In the genomic region with DNA sequence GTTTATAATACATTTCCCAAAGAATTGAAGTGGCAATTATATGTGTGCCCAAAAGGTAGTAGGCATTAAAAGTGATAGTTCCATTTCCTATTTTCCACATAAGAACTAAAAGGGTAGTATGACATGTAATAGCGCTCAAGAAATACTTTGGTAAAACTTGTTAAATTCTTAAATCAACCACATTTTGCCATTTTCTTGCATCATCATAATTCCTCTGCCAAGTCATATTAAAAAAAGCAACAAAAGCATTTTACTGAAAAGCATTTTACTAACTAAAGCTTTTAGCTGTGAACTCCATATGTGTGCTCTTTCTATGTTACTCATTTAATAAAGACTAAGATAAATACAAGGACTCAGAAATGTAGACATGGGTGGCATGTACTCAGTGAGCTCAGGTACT, we compare ENCODE assay signal across 26 cellular contexts.
DNase-seq lines count a peak whose midpoint lies in the region; ATAC-seq and TF ChIP-seq lines count a peak whose summit lies in the region.
"Had no signal": no experiment of that assay in that cellular context is flagged by ENCODE, and none has a peak within 500 bp of the region (broad histone marks: within the 10 kb centered on the region; RNA-seq: fewer than 3 reads in every experiment).

No MANE protein-coding gene starts in this region.

- H3K4me3 Mint-ChIP-seq in endothelial cell (ENCODE audit: unreplicated experiment) (no peak overlapping the region), naive B cell (no peak overlapping the region)
- H3K4me3 Mint-ChIP-seq: activated CD8-positive, alpha-beta T cell treated with anti-CD3 and anti-CD28 coated beads for 36 hours; CD4-positive, CD25-positive, alpha-beta regulatory T cell had no signal

- POLR2A ChIA-PET in IMR-90 (lab: Charles Lee; ENCODE audit: unreplicated experiment): no interaction called here

- H3K4me2 ChIP-seq in IMR-90 (ENCODE audit: low read depth, low read length): no peak overlapping the region
- H3K4me2 ChIP-seq: hepatocyte had no signal

- H2AFZ ChIP-seq in IMR-90 (replicated peaks; ENCODE audit: low read length, poor library complexity): no peak overlapping the region
- H2AFZ ChIP-seq: hepatocyte had no signal

- H3K9me3 ChIP-seq in IMR-90 (ENCODE audit: control insufficient read depth, insufficient read depth, low read length) (no peaks in the 10 kb centered on the region), upper lobe of right lung (no peaks in the 10 kb centered on the region)
- H3K9me3 ChIP-seq: gastroesophageal sphincter, neutrophil, testis had no signal

- WGBS in IMR-90 (ENCODE audit: extremely low coverage in 2 of 2, insufficient read length in 1 of 2), 2 experiments: no CpG with 5 or more reads among the region's 1 CpG

- no peak overlapping the region for H2BK15ac ChIP-seq in IMR-90 (ENCODE audit: low read depth, low read length)

- H3K27ac Mint-ChIP-seq in endothelial cell (ENCODE audit: unreplicated experiment): peak overlapping the region; percentile 78
- H3K27ac Mint-ChIP-seq in naive B cell: peak overlapping the region in 4 of 6 donors; percentile 38 to 85 (median 76)
- H3K27ac Mint-ChIP-seq: activated CD8-positive, alpha-beta T cell treated with anti-CD3 and anti-CD28 coated beads for 36 hours had no signal

- H4K91ac ChIP-seq in IMR-90 (ENCODE audit: insufficient read depth, low read depth, low read length): no peak overlapping the region

- no peak overlapping the region for H2AK5ac ChIP-seq in IMR-90 (ENCODE audit: low read depth, low read length)

- no peak overlapping the region for H4K5ac ChIP-seq in IMR-90 (ENCODE audit: low read depth, low read length)

- TF ChIP-seq CTCF in IMR-90 (conservative IDR thresholded peaks at IDR 0.05; ENCODE audit: low read depth, low read length) (no peak), endothelial cell (IDR thresholded peaks at IDR 0.05; ENCODE audit: unreplicated experiment) (no peak), upper lobe of right lung (IDR thresholded peaks at IDR 0.05) (no peak)

- H3K18ac ChIP-seq in IMR-90 (ENCODE audit: low read depth, low read length): no peak overlapping the region

- H3K9ac ChIP-seq in IMR-90 (ENCODE audit: low read depth, low read length): no peak overlapping the region

- 0 out of 2 replicates have a peak, but pooled peaks cover 3% of the 10 kb centered on the region for H3K9me1 ChIP-seq in IMR-90 (ENCODE audit: insufficient read depth, low read length)

- ATAC-seq in IMR-90 (ENCODE audit: low read depth) (no peak), naive B cell (ENCODE audit: low read depth in 2 of 2) (no peak), upper lobe of right lung (no peak)
- ATAC-seq: activated CD8-positive, alpha-beta T cell treated with anti-CD3 and anti-CD28 coated beads for 36 hours; gastroesophageal sphincter; Panc1; sciatic nerve had no signal

- no peak overlapping the region for H3K4ac ChIP-seq in IMR-90 (ENCODE audit: low read depth, low read length)

- in situ Hi-C loops in IMR-90 (cut with MboI; ENCODE audit: low sequenced_read_pairs): no loop called here

- H3K4me1 Mint-ChIP-seq in endothelial cell (ENCODE audit: unreplicated experiment) (peaks cover 19% of the 10 kb centered on the region), naive B cell (peaks cover 11 to 13% (median 12%) of the 10 kb centered on the region in 3 donors)

- no peak overlapping the region for H3K14ac ChIP-seq in IMR-90 (replicated peaks; ENCODE audit: low read depth, low read length)

- no peak overlapping the region for H3K4me3 ChIP-seq in IMR-90 (ENCODE audit: insufficient read depth, low read depth, low read length)
- no peak overlapping the region for H3K4me3 ChIP-seq in upper lobe of right lung
- H3K4me3 ChIP-seq: gastroesophageal sphincter, hepatocyte, testis had no signal

- H3K36me3 Mint-ChIP-seq in endothelial cell (ENCODE audit: low read depth, unreplicated experiment) (peaks cover 25% of the 10 kb centered on the region), naive B cell (peaks cover 20 to 24% of the 10 kb centered on the region in 2 donors)

- peaks cover 13 to 15% of the 10 kb centered on the region in 2 experiments; a peak in 3 of 4 replicates for H3K79me1 ChIP-seq in IMR-90 (ENCODE audit: low read depth in 1 of 2, low read length in 2 of 2)

- intact Hi-C loops in IMR-90 (cut with micrococcal nuclease): no loop called here
- intact Hi-C loops in upper lobe of right lung (cut with DNase I): no loop called here

- H3K27me3 Mint-ChIP-seq in endothelial cell (ENCODE audit: unreplicated experiment): no peaks in the 10 kb centered on the region
- H3K27me3 Mint-ChIP-seq in naive B cell: no peaks in the 10 kb centered on the region
- H3K27me3 Mint-ChIP-seq: activated CD8-positive, alpha-beta T cell treated with anti-CD3 and anti-CD28 coated beads for 36 hours; CD4-positive, CD25-positive, alpha-beta regulatory T cell had no signal

- no peak overlapping the region for H2BK20ac ChIP-seq in IMR-90 (ENCODE audit: low read depth, low read length)

- DNase-seq in AG20443 (ENCODE audit: low spot score) (peak; percentile 17), IMR-90 (no peak), endothelial cell (ENCODE audit: low spot score) (no peak), naive B cell (no peak), upper lobe of right lung (no peak), NCI-H774 (lab: John Stamatoyannopoulos, UW) (no peak), NCI-H2196 treated with DMSO at 0.1 percent for 48 hours (lab: John Stamatoyannopoulos, UW; ENCODE audit: unreplicated experiment) (no peak)
- no peak for DNase-seq in activated CD4-positive, alpha-beta T cell treated with anti-CD3 and anti-CD28 coated beads for 48 hours
- DNase-seq: activated CD8-positive, alpha-beta T cell treated with anti-CD3 and anti-CD28 coated beads for 36 hours; activated gamma-delta T cell; brain microvascular endothelial cell; CD4-positive, CD25-positive, alpha-beta regulatory T cell; effector CD8-positive, alpha-beta T cell; GOT3; mesenchymal stem cell; NCI-H2029; NCI-H2227 treated with DMSO at 0.1 percent for 48 hours; SHP77; stimulated activated naive CD4-positive, alpha-beta T cell treated with Interleukin-2 at 50 U/mL for 16 hours; SW 1271; testis had no signal

- no peak overlapping the region for H3K56ac ChIP-seq in IMR-90 (ENCODE audit: extremely low read depth, insufficient read depth, low read length)

- H2AK9ac ChIP-seq in IMR-90 (replicated peaks; ENCODE audit: low read depth, low read length, poor library complexity): no peak overlapping the region

- no peaks in the 10 kb centered on the region for H3K4me1 ChIP-seq in IMR-90 (ENCODE audit: control insufficient read depth, insufficient read depth, low read length)
- H3K4me1 ChIP-seq in upper lobe of right lung: no peaks in the 10 kb centered on the region
- H3K4me1 ChIP-seq: gastroesophageal sphincter, testis had no signal

- no TSS peak for BruUV-seq in IMR-90 (replicated peaks; lab: Mats Ljungman, UMichigan)

- H3K23ac ChIP-seq in IMR-90 (ENCODE audit: low read depth, low read length): no peak overlapping the region

- H4K20me1 ChIP-seq in IMR-90 (ENCODE audit: insufficient read depth, low read length): no peaks in the 10 kb centered on the region

- H2BK120ac ChIP-seq in IMR-90 (ENCODE audit: low read depth, low read length): no peak overlapping the region

- H3K27me3 ChIP-seq in IMR-90 (ENCODE audit: control insufficient read depth, insufficient read depth, low read length): no peaks in the 10 kb centered on the region
- no peaks in the 10 kb centered on the region for H3K27me3 ChIP-seq in upper lobe of right lung
- H3K27me3 ChIP-seq: brain microvascular endothelial cell, gastroesophageal sphincter, hepatocyte, neutrophil, testis had no signal

- no peak overlapping the region for H3K27ac ChIP-seq in IMR-90 (ENCODE audit: insufficient read depth, low read length)
- no peak overlapping the region for H3K27ac ChIP-seq in upper lobe of right lung
- H3K27ac ChIP-seq: brain microvascular endothelial cell, gastroesophageal sphincter, hepatocyte, neutrophil, testis had no signal

- H4K8ac ChIP-seq in IMR-90 (ENCODE audit: low read depth in 2 of 2, low read length in 2 of 2): no peak overlapping the region

- H3K36me3 ChIP-seq in IMR-90 (ENCODE audit: control insufficient read depth, insufficient read depth, low read length) (peaks cover 13% of the 10 kb centered on the region), upper lobe of right lung (peaks cover 59% of the 10 kb centered on the region)

- TF ChIP-seq RAD21 in IMR-90 (IDR thresholded peaks at IDR 0.05; ENCODE audit: low read length): no peak

- no peak for TF ChIP-seq POLR2A in IMR-90 (IDR thresholded peaks at IDR 0.05; ENCODE audit: low read depth, low read length)

- CTCF ChIA-PET in IMR-90 (lab: Yijun Ruan, JAX): no interaction called here

- H2BK5ac ChIP-seq in IMR-90 (ENCODE audit: low read depth, low read length, poor library complexity, severe bottlenecking): no peak overlapping the region

- H3K9me3 Mint-ChIP-seq in endothelial cell (ENCODE audit: unreplicated experiment): no peaks in the 10 kb centered on the region
- no peaks in the 10 kb centered on the region for H3K9me3 Mint-ChIP-seq in naive B cell
- H3K9me3 Mint-ChIP-seq: activated CD8-positive, alpha-beta T cell treated with anti-CD3 and anti-CD28 coated beads for 36 hours; CD4-positive, CD25-positive, alpha-beta regulatory T cell had no signal

- dilution Hi-C loops in IMR-90 (cut with HindIII; ENCODE audit: low sequenced_read_pairs, unreplicated experiment): no loop called here

TF ChIP-seq in IMR-90, 13 proteins besides CTCF, POLR2A, EP300 and RAD21:
- TF ChIP-seq BHLHE40 (IDR thresholded peaks at IDR 0.05; ENCODE audit: low read depth, low read length): no peak
- TF ChIP-seq MAFK (IDR thresholded peaks at IDR 0.05; ENCODE audit: low read depth, low read length): no peak
- peak; percentile 26; the same call in 1 of the 2 replicates for TF ChIP-seq CEBPB (IDR thresholded peaks at IDR 0.05; ENCODE audit: low read depth, low read length)
- TF ChIP-seq, protein P1, sequence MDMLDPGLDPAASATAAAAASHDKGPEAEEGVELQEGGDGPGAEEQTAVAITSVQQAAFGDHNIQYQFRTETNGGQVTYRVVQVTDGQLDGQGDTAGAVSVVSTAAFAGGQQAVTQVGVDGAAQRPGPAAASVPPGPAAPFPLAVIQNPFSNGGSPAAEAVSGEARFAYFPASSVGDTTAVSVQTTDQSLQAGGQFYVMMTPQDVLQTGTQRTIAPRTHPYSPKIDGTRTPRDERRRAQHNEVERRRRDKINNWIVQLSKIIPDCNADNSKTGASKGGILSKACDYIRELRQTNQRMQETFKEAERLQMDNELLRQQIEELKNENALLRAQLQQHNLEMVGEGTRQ (IDR thresholded peaks at IDR 0.05; ENCODE audit: low read depth, low read length): no peak
